In the genomic region with DNA sequence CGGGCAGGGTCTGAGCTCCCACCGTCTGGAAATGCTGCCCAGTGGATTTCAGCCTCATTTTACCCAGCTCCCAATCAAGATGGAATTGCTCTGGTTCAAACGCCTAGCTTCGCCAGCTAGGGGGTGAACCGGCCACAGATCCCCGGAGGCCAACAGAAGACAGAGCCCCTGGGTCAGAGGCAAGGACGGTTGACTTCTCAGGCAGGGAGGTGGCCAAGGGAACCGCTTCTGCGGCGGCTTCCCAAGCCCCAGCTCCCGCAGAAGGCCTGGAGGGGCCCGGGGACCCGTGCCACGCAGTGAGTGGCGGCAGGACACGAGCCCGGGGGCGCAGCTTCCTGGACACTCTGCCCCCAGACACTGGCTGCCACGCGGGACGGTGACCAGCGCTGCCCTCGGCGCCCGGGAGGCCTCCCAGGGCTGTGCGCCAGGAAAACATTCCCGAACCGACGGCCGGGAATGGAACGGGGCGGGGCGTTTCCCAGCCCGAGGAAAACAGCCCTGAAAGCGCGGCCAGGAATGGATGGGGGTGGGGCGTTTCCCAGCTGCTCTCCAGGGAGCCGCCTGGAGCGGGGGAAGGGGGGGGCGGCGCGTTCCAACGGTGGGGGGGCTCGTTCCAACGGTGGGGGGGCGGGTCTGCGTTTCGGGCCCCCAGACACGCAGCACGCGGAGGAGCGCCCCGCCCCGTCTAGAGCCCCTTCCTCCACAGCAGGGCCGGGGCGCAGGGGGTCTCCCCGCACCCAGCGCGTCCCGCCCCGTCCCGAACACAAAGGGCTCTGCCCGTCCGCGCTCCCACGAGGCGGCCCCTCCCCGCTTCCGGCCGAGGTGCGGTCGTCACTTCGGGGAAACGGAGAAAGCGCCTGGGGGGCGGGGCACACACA, we compare ENCODE assay signal across 1 cellular context.
TF ChIP-seq lines count a peak whose summit lies in the region.

No MANE protein-coding gene starts in this region.

TF ChIP-seq in K562, 482 proteins besides CTCF, POLR2A, EP300 and RAD21 (continued from another document and continues in another):
- TF ChIP-seq, protein P1, sequence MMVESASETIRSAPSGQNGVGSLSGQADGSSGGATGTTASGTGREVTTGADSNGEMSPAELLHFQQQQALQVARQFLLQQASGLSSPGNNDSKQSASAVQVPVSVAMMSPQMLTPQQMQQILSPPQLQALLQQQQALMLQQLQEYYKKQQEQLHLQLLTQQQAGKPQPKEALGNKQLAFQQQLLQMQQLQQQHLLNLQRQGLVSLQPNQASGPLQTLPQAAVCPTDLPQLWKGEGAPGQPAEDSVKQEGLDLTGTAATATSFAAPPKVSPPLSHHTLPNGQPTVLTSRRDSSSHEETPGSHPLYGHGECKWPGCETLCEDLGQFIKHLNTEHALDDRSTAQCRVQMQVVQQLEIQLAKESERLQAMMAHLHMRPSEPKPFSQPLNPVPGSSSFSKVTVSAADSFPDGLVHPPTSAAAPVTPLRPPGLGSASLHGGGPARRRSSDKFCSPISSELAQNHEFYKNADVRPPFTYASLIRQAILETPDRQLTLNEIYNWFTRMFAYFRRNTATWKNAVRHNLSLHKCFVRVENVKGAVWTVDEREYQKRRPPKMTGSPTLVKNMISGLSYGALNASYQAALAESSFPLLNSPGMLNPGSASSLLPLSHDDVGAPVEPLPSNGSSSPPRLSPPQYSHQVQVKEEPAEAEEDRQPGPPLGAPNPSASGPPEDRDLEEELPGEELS (CRISPR knock-in tag; IDR thresholded peaks at IDR 0.05; ENCODE audit: borderline replicate concordance), result no peak
- peak; percentile 88 for TF ChIP-seq PYGO2 (tag; IDR thresholded peaks at IDR 0.05)
- TF ChIP-seq THRAP3 (IDR thresholded peaks at IDR 0.05; ENCODE audit: borderline replicate concordance), result no peak
- no peak for TF ChIP-seq ZNF696 (CRISPR knock-in tag; conservative IDR thresholded peaks at IDR 0.05)
- peak; percentile 95; the same call in 1 of the 2 replicates for TF ChIP-seq ZNF76 (CRISPR knock-in tag; IDR thresholded peaks at IDR 0.05; ENCODE audit: borderline replicate concordance)
- no peak for TF ChIP-seq CEBPB (tag; IDR thresholded peaks at IDR 0.05)
- peak; percentile 95 for TF ChIP-seq RBFOX2 (IDR thresholded peaks at IDR 0.05; ENCODE audit: low read depth, low read length)
- TF ChIP-seq COPS2 (conservative IDR thresholded peaks at IDR 0.05), result no peak
- TF ChIP-seq MEIS2 (IDR thresholded peaks at IDR 0.05; ENCODE audit: partially characterized antibody), result no peak
- TF ChIP-seq TAL1 (IDR thresholded peaks at IDR 0.05), result no peak
- TF ChIP-seq TARDBP (IDR thresholded peaks at IDR 0.05), result no peak; the same call in 1 of the 2 replicates
- no peak; the same call in 1 of the 2 replicates for TF ChIP-seq ZNF785 (CRISPR knock-in tag; IDR thresholded peaks at IDR 0.05)
- TF ChIP-seq FOXK2 (conservative IDR thresholded peaks at IDR 0.05 in 1 of 2, IDR thresholded peaks at IDR 0.05 in 1 of 2; ENCODE audit: low read depth in 2 of 2), result no peak
- no peak for TF ChIP-seq HNRNPLL (IDR thresholded peaks at IDR 0.05; ENCODE audit: low read depth, low read length, poor library complexity, severe bottlenecking)
- no peak for TF ChIP-seq BMI1 (IDR thresholded peaks at IDR 0.05; ENCODE audit: low read length)
- TF ChIP-seq SMAD2 (IDR thresholded peaks at IDR 0.05; ENCODE audit: low read depth, low read length), result no peak
- TF ChIP-seq, protein P2, sequence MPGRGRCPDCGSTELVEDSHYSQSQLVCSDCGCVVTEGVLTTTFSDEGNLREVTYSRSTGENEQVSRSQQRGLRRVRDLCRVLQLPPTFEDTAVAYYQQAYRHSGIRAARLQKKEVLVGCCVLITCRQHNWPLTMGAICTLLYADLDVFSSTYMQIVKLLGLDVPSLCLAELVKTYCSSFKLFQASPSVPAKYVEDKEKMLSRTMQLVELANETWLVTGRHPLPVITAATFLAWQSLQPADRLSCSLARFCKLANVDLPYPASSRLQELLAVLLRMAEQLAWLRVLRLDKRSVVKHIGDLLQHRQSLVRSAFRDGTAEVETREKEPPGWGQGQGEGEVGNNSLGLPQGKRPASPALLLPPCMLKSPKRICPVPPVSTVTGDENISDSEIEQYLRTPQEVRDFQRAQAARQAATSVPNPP (IDR thresholded peaks at IDR 0.05; ENCODE audit: borderline replicate concordance, insufficient read depth, insufficient read length), result no peak
- TF ChIP-seq KLF10 (CRISPR knock-in tag; IDR thresholded peaks at IDR 0.05), result no peak
- no peak for TF ChIP-seq ZBED1 (IDR thresholded peaks at IDR 0.05)
- no peak for TF ChIP-seq PHF20 (IDR thresholded peaks at IDR 0.05; ENCODE audit: partially characterized antibody)
- TF ChIP-seq, protein P3, sequence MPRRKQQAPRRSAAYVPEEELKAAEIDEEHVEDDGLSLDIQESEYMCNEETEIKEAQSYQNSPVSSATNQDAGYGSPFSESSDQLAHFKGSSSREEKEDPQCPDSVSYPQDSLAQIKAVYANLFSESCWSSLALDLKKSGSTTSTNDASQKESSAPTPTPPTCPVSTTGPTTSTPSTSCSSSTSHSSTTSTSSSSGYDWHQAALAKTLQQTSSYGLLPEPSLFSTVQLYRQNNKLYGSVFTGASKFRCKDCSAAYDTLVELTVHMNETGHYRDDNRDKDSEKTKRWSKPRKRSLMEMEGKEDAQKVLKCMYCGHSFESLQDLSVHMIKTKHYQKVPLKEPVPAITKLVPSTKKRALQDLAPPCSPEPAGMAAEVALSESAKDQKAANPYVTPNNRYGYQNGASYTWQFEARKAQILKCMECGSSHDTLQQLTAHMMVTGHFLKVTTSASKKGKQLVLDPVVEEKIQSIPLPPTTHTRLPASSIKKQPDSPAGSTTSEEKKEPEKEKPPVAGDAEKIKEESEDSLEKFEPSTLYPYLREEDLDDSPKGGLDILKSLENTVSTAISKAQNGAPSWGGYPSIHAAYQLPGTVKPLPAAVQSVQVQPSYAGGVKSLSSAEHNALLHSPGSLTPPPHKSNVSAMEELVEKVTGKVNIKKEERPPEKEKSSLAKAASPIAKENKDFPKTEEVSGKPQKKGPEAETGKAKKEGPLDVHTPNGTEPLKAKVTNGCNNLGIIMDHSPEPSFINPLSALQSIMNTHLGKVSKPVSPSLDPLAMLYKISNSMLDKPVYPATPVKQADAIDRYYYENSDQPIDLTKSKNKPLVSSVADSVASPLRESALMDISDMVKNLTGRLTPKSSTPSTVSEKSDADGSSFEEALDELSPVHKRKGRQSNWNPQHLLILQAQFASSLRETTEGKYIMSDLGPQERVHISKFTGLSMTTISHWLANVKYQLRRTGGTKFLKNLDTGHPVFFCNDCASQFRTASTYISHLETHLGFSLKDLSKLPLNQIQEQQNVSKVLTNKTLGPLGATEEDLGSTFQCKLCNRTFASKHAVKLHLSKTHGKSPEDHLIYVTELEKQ (CRISPR knock-in tag; IDR thresholded peaks at IDR 0.05), result peak; percentile 83; the same call in 1 of the 2 replicates
- TF ChIP-seq RBM17 (IDR thresholded peaks at IDR 0.05; ENCODE audit: borderline replicate concordance, low read depth, low read length), result no peak
- TF ChIP-seq KLF16 (IDR thresholded peaks at IDR 0.05), result no peak
- TF ChIP-seq, protein P4, sequence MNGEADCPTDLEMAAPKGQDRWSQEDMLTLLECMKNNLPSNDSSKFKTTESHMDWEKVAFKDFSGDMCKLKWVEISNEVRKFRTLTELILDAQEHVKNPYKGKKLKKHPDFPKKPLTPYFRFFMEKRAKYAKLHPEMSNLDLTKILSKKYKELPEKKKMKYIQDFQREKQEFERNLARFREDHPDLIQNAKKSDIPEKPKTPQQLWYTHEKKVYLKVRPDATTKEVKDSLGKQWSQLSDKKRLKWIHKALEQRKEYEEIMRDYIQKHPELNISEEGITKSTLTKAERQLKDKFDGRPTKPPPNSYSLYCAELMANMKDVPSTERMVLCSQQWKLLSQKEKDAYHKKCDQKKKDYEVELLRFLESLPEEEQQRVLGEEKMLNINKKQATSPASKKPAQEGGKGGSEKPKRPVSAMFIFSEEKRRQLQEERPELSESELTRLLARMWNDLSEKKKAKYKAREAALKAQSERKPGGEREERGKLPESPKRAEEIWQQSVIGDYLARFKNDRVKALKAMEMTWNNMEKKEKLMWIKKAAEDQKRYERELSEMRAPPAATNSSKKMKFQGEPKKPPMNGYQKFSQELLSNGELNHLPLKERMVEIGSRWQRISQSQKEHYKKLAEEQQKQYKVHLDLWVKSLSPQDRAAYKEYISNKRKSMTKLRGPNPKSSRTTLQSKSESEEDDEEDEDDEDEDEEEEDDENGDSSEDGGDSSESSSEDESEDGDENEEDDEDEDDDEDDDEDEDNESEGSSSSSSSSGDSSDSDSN (IDR thresholded peaks at IDR 0.05; ENCODE audit: borderline replicate concordance in 1 of 2, low read depth in 2 of 2, low read length in 2 of 2), result 0 out of 4 replicates have a peak, but pooled peaks of 1 of the 2 experiments have one; percentile 12
- no peak; the same call in 1 of the 2 replicates for TF ChIP-seq MED1 (CRISPR knock-in tag; IDR thresholded peaks at IDR 0.05; ENCODE audit: borderline replicate concordance)
- no peak for TF ChIP-seq CBX2 (IDR thresholded peaks at IDR 0.05; ENCODE audit: insufficient read depth, low read length, poor library complexity, severe bottlenecking)
- TF ChIP-seq ZBTB8A (IDR thresholded peaks at IDR 0.05; ENCODE audit: partially characterized antibody), result no peak
- 0 out of 2 replicates have a peak, but pooled peaks have one; percentile 39 for TF ChIP-seq CAMTA2 (CRISPR knock-in tag; conservative IDR thresholded peaks at IDR 0.05)
- TF ChIP-seq SMARCE1 (IDR thresholded peaks at IDR 0.05), result no peak
- TF ChIP-seq HSF4 (CRISPR knock-in tag; IDR thresholded peaks at IDR 0.05; ENCODE audit: borderline replicate concordance), result peak; percentile 54; the same call in 1 of the 2 replicates
- TF ChIP-seq MAFF (IDR thresholded peaks at IDR 0.05; ENCODE audit: low read length), result no peak
- TF ChIP-seq TEAD2 (tag; IDR thresholded peaks at IDR 0.05), result no peak
- TF ChIP-seq SNRNP70 (optimal IDR thresholded peaks at IDR 0.05; ENCODE audit: low read depth, low read length), result no peak
- TF ChIP-seq, protein P5, sequence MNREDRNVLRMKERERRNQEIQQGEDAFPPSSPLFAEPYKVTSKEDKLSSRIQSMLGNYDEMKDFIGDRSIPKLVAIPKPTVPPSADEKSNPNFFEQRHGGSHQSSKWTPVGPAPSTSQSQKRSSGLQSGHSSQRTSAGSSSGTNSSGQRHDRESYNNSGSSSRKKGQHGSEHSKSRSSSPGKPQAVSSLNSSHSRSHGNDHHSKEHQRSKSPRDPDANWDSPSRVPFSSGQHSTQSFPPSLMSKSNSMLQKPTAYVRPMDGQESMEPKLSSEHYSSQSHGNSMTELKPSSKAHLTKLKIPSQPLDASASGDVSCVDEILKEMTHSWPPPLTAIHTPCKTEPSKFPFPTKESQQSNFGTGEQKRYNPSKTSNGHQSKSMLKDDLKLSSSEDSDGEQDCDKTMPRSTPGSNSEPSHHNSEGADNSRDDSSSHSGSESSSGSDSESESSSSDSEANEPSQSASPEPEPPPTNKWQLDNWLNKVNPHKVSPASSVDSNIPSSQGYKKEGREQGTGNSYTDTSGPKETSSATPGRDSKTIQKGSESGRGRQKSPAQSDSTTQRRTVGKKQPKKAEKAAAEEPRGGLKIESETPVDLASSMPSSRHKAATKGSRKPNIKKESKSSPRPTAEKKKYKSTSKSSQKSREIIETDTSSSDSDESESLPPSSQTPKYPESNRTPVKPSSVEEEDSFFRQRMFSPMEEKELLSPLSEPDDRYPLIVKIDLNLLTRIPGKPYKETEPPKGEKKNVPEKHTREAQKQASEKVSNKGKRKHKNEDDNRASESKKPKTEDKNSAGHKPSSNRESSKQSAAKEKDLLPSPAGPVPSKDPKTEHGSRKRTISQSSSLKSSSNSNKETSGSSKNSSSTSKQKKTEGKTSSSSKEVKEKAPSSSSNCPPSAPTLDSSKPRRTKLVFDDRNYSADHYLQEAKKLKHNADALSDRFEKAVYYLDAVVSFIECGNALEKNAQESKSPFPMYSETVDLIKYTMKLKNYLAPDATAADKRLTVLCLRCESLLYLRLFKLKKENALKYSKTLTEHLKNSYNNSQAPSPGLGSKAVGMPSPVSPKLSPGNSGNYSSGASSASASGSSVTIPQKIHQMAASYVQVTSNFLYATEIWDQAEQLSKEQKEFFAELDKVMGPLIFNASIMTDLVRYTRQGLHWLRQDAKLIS (CRISPR knock-in tag; IDR thresholded peaks at IDR 0.05), result no peak
- no peak for TF ChIP-seq SMARCC2 (IDR thresholded peaks at IDR 0.05; ENCODE audit: low read depth)
- no peak for TF ChIP-seq ZNF551 (CRISPR knock-in tag; IDR thresholded peaks at IDR 0.05)
- TF ChIP-seq MEF2D (tag; conservative IDR thresholded peaks at IDR 0.05; ENCODE audit: low read depth), result peak; percentile 87; the same call in 1 of the 2 replicates
- TF ChIP-seq, protein P6, sequence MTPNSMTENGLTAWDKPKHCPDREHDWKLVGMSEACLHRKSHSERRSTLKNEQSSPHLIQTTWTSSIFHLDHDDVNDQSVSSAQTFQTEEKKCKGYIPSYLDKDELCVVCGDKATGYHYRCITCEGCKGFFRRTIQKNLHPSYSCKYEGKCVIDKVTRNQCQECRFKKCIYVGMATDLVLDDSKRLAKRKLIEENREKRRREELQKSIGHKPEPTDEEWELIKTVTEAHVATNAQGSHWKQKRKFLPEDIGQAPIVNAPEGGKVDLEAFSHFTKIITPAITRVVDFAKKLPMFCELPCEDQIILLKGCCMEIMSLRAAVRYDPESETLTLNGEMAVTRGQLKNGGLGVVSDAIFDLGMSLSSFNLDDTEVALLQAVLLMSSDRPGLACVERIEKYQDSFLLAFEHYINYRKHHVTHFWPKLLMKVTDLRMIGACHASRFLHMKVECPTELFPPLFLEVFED (CRISPR knock-in tag; conservative IDR thresholded peaks at IDR 0.05), result no peak
- TF ChIP-seq ADNP (tag; IDR thresholded peaks at IDR 0.05), result no peak
- no peak for TF ChIP-seq SAP30 (IDR thresholded peaks at IDR 0.05; ENCODE audit: borderline replicate concordance, insufficient read depth, low read depth, low read length, poor library complexity, severe bottlenecking)
- 0 out of 2 replicates have a peak, but pooled peaks have one; percentile 54 for TF ChIP-seq SUPT5H (IDR thresholded peaks at IDR 0.05)
- peak; percentile 92 for TF ChIP-seq ZNF197 (CRISPR knock-in tag; IDR thresholded peaks at IDR 0.05; ENCODE audit: low read depth)
- no peak for TF ChIP-seq ESRRA (IDR thresholded peaks at IDR 0.05; ENCODE audit: borderline replicate concordance, low read depth)
- no peak for TF ChIP-seq ZNF212 (CRISPR knock-in tag; IDR thresholded peaks at IDR 0.05)
- TF ChIP-seq, protein P7, sequence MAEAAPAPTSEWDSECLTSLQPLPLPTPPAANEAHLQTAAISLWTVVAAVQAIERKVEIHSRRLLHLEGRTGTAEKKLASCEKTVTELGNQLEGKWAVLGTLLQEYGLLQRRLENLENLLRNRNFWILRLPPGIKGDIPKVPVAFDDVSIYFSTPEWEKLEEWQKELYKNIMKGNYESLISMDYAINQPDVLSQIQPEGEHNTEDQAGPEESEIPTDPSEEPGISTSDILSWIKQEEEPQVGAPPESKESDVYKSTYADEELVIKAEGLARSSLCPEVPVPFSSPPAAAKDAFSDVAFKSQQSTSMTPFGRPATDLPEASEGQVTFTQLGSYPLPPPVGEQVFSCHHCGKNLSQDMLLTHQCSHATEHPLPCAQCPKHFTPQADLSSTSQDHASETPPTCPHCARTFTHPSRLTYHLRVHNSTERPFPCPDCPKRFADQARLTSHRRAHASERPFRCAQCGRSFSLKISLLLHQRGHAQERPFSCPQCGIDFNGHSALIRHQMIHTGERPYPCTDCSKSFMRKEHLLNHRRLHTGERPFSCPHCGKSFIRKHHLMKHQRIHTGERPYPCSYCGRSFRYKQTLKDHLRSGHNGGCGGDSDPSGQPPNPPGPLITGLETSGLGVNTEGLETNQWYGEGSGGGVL (CRISPR knock-in tag; IDR thresholded peaks at IDR 0.05), result peak; percentile 70
- TF ChIP-seq MCM5 (IDR thresholded peaks at IDR 0.05; ENCODE audit: low read depth), result no peak
- TF ChIP-seq ESRRB (CRISPR knock-in tag; IDR thresholded peaks at IDR 0.05; ENCODE audit: borderline replicate concordance), result no peak
- peak; percentile 62; the same call in 1 of the 2 replicates for TF ChIP-seq KAT7 (CRISPR knock-in tag; IDR thresholded peaks at IDR 0.05; ENCODE audit: borderline replicate concordance)
- no peak for TF ChIP-seq ZNF217 (CRISPR knock-in tag; IDR thresholded peaks at IDR 0.05)
